Comparison of ENCODE assay signal across 1 cellular context in genomic region chr4:8247047-8247930, GRCh38.
TF ChIP-seq lines count a peak whose summit lies in the region.

No MANE protein-coding gene starts in this region.

TF ChIP-seq in HepG2, 621 proteins besides CTCF, POLR2A, EP300 and RAD21 (continued from another document and continues in another):
- TF ChIP-seq, protein P1, sequence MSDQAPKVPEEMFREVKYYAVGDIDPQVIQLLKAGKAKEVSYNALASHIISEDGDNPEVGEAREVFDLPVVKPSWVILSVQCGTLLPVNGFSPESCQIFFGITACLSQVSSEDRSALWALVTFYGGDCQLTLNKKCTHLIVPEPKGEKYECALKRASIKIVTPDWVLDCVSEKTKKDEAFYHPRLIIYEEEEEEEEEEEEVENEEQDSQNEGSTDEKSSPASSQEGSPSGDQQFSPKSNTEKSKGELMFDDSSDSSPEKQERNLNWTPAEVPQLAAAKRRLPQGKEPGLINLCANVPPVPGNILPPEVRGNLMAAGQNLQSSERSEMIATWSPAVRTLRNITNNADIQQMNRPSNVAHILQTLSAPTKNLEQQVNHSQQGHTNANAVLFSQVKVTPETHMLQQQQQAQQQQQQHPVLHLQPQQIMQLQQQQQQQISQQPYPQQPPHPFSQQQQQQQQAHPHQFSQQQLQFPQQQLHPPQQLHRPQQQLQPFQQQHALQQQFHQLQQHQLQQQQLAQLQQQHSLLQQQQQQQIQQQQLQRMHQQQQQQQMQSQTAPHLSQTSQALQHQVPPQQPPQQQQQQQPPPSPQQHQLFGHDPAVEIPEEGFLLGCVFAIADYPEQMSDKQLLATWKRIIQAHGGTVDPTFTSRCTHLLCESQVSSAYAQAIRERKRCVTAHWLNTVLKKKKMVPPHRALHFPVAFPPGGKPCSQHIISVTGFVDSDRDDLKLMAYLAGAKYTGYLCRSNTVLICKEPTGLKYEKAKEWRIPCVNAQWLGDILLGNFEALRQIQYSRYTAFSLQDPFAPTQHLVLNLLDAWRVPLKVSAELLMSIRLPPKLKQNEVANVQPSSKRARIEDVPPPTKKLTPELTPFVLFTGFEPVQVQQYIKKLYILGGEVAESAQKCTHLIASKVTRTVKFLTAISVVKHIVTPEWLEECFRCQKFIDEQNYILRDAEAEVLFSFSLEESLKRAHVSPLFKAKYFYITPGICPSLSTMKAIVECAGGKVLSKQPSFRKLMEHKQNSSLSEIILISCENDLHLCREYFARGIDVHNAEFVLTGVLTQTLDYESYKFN (CRISPR knock-in tag; conservative IDR thresholded peaks at IDR 0.05) = peak; percentile 54; the same call in 1 of the 2 replicates
- TF ChIP-seq, protein P2, sequence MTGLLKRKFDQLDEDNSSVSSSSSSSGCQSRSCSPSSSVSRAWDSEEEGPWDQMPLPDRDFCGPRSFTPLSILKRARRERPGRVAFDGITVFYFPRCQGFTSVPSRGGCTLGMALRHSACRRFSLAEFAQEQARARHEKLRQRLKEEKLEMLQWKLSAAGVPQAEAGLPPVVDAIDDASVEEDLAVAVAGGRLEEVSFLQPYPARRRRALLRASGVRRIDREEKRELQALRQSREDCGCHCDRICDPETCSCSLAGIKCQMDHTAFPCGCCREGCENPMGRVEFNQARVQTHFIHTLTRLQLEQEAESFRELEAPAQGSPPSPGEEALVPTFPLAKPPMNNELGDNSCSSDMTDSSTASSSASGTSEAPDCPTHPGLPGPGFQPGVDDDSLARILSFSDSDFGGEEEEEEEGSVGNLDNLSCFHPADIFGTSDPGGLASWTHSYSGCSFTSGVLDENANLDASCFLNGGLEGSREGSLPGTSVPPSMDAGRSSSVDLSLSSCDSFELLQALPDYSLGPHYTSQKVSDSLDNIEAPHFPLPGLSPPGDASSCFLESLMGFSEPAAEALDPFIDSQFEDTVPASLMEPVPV (CRISPR knock-in tag; IDR thresholded peaks at IDR 0.05) = no peak
- TF ChIP-seq, protein P3, sequence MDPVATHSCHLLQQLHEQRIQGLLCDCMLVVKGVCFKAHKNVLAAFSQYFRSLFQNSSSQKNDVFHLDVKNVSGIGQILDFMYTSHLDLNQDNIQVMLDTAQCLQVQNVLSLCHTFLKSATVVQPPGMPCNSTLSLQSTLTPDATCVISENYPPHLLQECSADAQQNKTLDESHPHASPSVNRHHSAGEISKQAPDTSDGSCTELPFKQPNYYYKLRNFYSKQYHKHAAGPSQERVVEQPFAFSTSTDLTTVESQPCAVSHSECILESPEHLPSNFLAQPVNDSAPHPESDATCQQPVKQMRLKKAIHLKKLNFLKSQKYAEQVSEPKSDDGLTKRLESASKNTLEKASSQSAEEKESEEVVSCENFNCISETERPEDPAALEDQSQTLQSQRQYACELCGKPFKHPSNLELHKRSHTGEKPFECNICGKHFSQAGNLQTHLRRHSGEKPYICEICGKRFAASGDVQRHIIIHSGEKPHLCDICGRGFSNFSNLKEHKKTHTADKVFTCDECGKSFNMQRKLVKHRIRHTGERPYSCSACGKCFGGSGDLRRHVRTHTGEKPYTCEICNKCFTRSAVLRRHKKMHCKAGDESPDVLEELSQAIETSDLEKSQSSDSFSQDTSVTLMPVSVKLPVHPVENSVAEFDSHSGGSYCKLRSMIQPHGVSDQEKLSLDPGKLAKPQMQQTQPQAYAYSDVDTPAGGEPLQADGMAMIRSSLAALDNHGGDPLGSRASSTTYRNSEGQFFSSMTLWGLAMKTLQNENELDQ (CRISPR knock-in tag; IDR thresholded peaks at IDR 0.05; ENCODE audit: borderline replicate concordance) = no peak
- TF ChIP-seq ZNF224 (CRISPR knock-in tag; IDR thresholded peaks at IDR 0.05) (no peak), MED1 (CRISPR knock-in tag; IDR thresholded peaks at IDR 0.05) (no peak), RERE (CRISPR knock-in tag; IDR thresholded peaks at IDR 0.05; ENCODE audit: low read depth) (no peak), PRDM4 (CRISPR knock-in tag; IDR thresholded peaks at IDR 0.05; ENCODE audit: borderline replicate concordance) (no peak), RARA (CRISPR knock-in tag; IDR thresholded peaks at IDR 0.05) (peak; percentile 84), NFE2L1 (CRISPR knock-in tag; IDR thresholded peaks at IDR 0.05; ENCODE audit: borderline replicate concordance) (no peak), SPEN (CRISPR knock-in tag; IDR thresholded peaks at IDR 0.05; ENCODE audit: low read depth) (no peak), ZZZ3 (CRISPR knock-in tag; IDR thresholded peaks at IDR 0.05; ENCODE audit: borderline replicate concordance) (no peak), ZNF558 (CRISPR knock-in tag; IDR thresholded peaks at IDR 0.05; ENCODE audit: borderline replicate concordance) (no peak), ZNF12 (CRISPR knock-in tag; IDR thresholded peaks at IDR 0.05) (no peak), ZNF496 (CRISPR knock-in tag; IDR thresholded peaks at IDR 0.05; ENCODE audit: insufficient replicate concordance) (no peak), ZNF766 (CRISPR knock-in tag; IDR thresholded peaks at IDR 0.05; ENCODE audit: borderline replicate concordance) (no peak), ATF5 (CRISPR knock-in tag; IDR thresholded peaks at IDR 0.05; ENCODE audit: low read depth) (no peak), NRL (CRISPR knock-in tag; IDR thresholded peaks at IDR 0.05; ENCODE audit: borderline replicate concordance) (no peak; the same call in 1 of the 2 replicates), ZNF121 (CRISPR knock-in tag; IDR thresholded peaks at IDR 0.05) (peak; percentile 5; the same call in 1 of the 2 replicates), SKI (IDR thresholded peaks at IDR 0.05; ENCODE audit: partially characterized antibody) (peak; percentile 27), NFYC (CRISPR knock-in tag; IDR thresholded peaks at IDR 0.05) (no peak), REL (CRISPR knock-in tag; conservative IDR thresholded peaks at IDR 0.05) (no peak), ZMAT3 (CRISPR knock-in tag; conservative IDR thresholded peaks at IDR 0.05) (no peak), ZNF367 (CRISPR knock-in tag; IDR thresholded peaks at IDR 0.05; ENCODE audit: borderline replicate concordance) (no peak), ZNF333 (CRISPR knock-in tag; IDR thresholded peaks at IDR 0.05; ENCODE audit: borderline replicate concordance) (no peak), HCFC1 (IDR thresholded peaks at IDR 0.05; ENCODE audit: low read depth, low read length) (no peak), ZNF674 (CRISPR knock-in tag; IDR thresholded peaks at IDR 0.05; ENCODE audit: low read depth) (no peak), JUNB (CRISPR knock-in tag; IDR thresholded peaks at IDR 0.05; ENCODE audit: borderline replicate concordance) (no peak), ZNF530 (CRISPR knock-in tag; IDR thresholded peaks at IDR 0.05; ENCODE audit: low read depth) (no peak), ZNF557 (CRISPR knock-in tag; IDR thresholded peaks at IDR 0.05) (no peak)
- TF ChIP-seq, protein P4, sequence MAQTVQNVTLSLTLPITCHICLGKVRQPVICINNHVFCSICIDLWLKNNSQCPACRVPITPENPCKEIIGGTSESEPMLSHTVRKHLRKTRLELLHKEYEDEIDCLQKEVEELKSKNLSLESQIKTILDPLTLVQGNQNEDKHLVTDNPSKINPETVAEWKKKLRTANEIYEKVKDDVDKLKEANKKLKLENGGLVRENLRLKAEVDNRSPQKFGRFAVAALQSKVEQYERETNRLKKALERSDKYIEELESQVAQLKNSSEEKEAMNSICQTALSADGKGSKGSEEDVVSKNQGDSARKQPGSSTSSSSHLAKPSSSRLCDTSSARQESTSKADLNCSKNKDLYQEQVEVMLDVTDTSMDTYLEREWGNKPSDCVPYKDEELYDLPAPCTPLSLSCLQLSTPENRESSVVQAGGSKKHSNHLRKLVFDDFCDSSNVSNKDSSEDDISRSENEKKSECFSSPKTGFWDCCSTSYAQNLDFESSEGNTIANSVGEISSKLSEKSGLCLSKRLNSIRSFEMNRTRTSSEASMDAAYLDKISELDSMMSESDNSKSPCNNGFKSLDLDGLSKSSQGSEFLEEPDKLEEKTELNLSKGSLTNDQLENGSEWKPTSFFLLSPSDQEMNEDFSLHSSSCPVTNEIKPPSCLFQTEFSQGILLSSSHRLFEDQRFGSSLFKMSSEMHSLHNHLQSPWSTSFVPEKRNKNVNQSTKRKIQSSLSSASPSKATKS (CRISPR knock-in tag; IDR thresholded peaks at IDR 0.05) = no peak
- TF ChIP-seq, protein P5, sequence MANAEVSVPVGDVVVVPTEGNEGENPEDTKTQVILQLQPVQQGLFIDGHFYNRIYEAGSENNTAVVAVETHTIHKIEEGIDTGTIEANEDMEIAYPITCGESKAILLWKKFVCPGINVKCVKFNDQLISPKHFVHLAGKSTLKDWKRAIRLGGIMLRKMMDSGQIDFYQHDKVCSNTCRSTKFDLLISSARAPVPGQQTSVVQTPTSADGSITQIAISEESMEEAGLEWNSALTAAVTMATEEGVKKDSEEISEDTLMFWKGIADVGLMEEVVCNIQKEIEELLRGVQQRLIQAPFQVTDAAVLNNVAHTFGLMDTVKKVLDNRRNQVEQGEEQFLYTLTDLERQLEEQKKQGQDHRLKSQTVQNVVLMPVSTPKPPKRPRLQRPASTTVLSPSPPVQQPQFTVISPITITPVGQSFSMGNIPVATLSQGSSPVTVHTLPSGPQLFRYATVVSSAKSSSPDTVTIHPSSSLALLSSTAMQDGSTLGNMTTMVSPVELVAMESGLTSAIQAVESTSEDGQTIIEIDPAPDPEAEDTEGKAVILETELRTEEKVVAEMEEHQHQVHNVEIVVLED (CRISPR knock-in tag; IDR thresholded peaks at IDR 0.05; ENCODE audit: borderline replicate concordance) = no peak
- TF ChIP-seq, protein P6, sequence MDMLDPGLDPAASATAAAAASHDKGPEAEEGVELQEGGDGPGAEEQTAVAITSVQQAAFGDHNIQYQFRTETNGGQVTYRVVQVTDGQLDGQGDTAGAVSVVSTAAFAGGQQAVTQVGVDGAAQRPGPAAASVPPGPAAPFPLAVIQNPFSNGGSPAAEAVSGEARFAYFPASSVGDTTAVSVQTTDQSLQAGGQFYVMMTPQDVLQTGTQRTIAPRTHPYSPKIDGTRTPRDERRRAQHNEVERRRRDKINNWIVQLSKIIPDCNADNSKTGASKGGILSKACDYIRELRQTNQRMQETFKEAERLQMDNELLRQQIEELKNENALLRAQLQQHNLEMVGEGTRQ (IDR thresholded peaks at IDR 0.05; ENCODE audit: low read depth, low read length) = no peak
- TF ChIP-seq, protein P6 (CRISPR knock-in tag; IDR thresholded peaks at IDR 0.05; ENCODE audit: borderline replicate concordance) = no peak
